In genomic region chr17:82097919-82098168, GRCh38 we compare ENCODE assay signal across 8 cellular contexts. TPM values are rescaled to one million over a fixed set of nuclear protein-coding genes. Genes with fewer than 3 reads are reported as not detected.
A peak's percentile ranks its signal among the peaks of the same experiment; 100 is the strongest.
DNase-seq lines count a peak whose midpoint lies in the region; ATAC-seq and TF ChIP-seq lines count a peak whose summit lies in the region.

No MANE protein-coding gene starts in this region.

- peak overlapping the region; percentile 97 for H3K9ac ChIP-seq in SK-N-MC (ENCODE audit: insufficient read length)

- peaks cover 58% of the 10 kb centered on the region for H3K36me3 Mint-ChIP-seq in activated T-cell treated with anti-CD3 and anti-CD28 coated beads, Interleukin-2, amount 50 U/mL, for 24 hours (ENCODE audit: low read depth)
- H3K36me3 Mint-ChIP-seq in stimulated activated memory B cell treated with anti-CD40 and anti-IgM and Interleukin-4, amounts not matched to agents 10 μg/mL and 1 μg/mL and 100 μg/mL, for 72 hours, result peaks cover 5% of the 10 kb centered on the region

- H3K4me3 Mint-ChIP-seq in activated T-cell treated with anti-CD3 and anti-CD28 coated beads, Interleukin-2, amount 50 U/mL, for 24 hours, result peak overlapping the region; percentile 75
- peak overlapping the region; percentile 83 for H3K4me3 Mint-ChIP-seq in stimulated activated memory B cell treated with anti-CD40 and anti-IgM and Interleukin-4, amounts not matched to agents 10 μg/mL and 1 μg/mL and 100 μg/mL, for 72 hours

- TF ChIP-seq CTCF in gastroesophageal sphincter (IDR thresholded peaks at IDR 0.05), result no peak

- peaks cover 29% of the 10 kb centered on the region for H3K4me1 Mint-ChIP-seq in activated T-cell treated with anti-CD3 and anti-CD28 coated beads, Interleukin-2, amount 50 U/mL, for 24 hours (ENCODE audit: low read depth)
- peaks cover 28% of the 10 kb centered on the region for H3K4me1 Mint-ChIP-seq in stimulated activated memory B cell treated with anti-CD40 and anti-IgM and Interleukin-4, amounts not matched to agents 10 μg/mL and 1 μg/mL and 100 μg/mL, for 72 hours

- H3K27ac Mint-ChIP-seq in activated T-cell treated with anti-CD3 and anti-CD28 coated beads, Interleukin-2, amount 50 U/mL, for 24 hours, result peak overlapping the region; percentile 81
- peak overlapping the region; percentile 63 for H3K27ac Mint-ChIP-seq in stimulated activated memory B cell treated with anti-CD40 and anti-IgM and Interleukin-4, amounts not matched to agents 10 μg/mL and 1 μg/mL and 100 μg/mL, for 72 hours

- no peaks in the 10 kb centered on the region for H3K27me3 ChIP-seq in gastroesophageal sphincter

- no peaks in the 10 kb centered on the region for H3K27me3 Mint-ChIP-seq in activated T-cell treated with anti-CD3 and anti-CD28 coated beads, Interleukin-2, amount 50 U/mL, for 24 hours
- H3K27me3 Mint-ChIP-seq in stimulated activated memory B cell treated with anti-CD40 and anti-IgM and Interleukin-4, amounts not matched to agents 10 μg/mL and 1 μg/mL and 100 μg/mL, for 72 hours, result no peaks in the 10 kb centered on the region

- H3K9me3 ChIP-seq in SK-N-MC (ENCODE audit: low read depth, low read length) (no peaks in the 10 kb centered on the region), gastroesophageal sphincter (no peaks in the 10 kb centered on the region)

- DNase-seq in activated T-cell treated with anti-CD3 and anti-CD28 coated beads, Interleukin-2, amount 50 U/mL, for 24 hours, result no peak
- no peak for DNase-seq in activated T-cell treated with anti-CD3 and anti-CD28 coated beads, Interleukin-2, amount 50 U/mL, for 48 hours
- DNase-seq in SK-N-MC (ENCODE audit: low read depth, low spot score) (no peak), NAMALWA (ENCODE audit: low spot score) (no peak), NCI-H1930 (lab: John Stamatoyannopoulos, UW) (no peak), GM19238 (ENCODE audit: insufficient read length, low spot score) (no peak)

- ATAC-seq in gastroesophageal sphincter, result no peak
- ATAC-seq in stimulated activated memory B cell treated with anti-CD40 and anti-IgM and Interleukin-4, amounts not matched to agents 10 μg/mL and 1 μg/mL and 100 μg/mL, for 72 hours, result peak; percentile 46

- no peaks in the 10 kb centered on the region for H3K9me3 Mint-ChIP-seq in activated T-cell treated with anti-CD3 and anti-CD28 coated beads, Interleukin-2, amount 50 U/mL, for 24 hours
- no peaks in the 10 kb centered on the region for H3K9me3 Mint-ChIP-seq in stimulated activated memory B cell treated with anti-CD40 and anti-IgM and Interleukin-4, amounts not matched to agents 10 μg/mL and 1 μg/mL and 100 μg/mL, for 72 hours

- H3K27ac ChIP-seq in SK-N-MC (peak overlapping the region; percentile 92), gastroesophageal sphincter (peak overlapping the region; percentile 80 to 98 (median 95))

- peaks cover 31% of the 10 kb centered on the region for H3K36me3 ChIP-seq in SK-N-MC (ENCODE audit: insufficient read depth, low read length)
- H3K36me3 ChIP-seq in gastroesophageal sphincter, result peaks cover 0 to 34% of the 10 kb centered on the region in 2 donors

- no CpG with 5 or more reads among the region's 36 CpGs for WGBS in gastroesophageal sphincter (ENCODE audit: low coverage in 1 of 2), 2 donors

- peaks cover 0 to 62% (median 21%) of the 10 kb centered on the region in 3 donors for H3K4me1 ChIP-seq in gastroesophageal sphincter

- TF ChIP-seq POLR2A in gastroesophageal sphincter (IDR thresholded peaks at IDR 0.05), result no peak

- H3K4me3 ChIP-seq in SK-N-MC (peak overlapping the region; percentile 91), gastroesophageal sphincter (peak overlapping the region; percentile 53 to 95)

- no peak for TF ChIP-seq EP300 in gastroesophageal sphincter (IDR thresholded peaks at IDR 0.05)

RNA-seq across cellular contexts. Expression of gene FASN, which starts 0.2 kb away (rescaled TPM):
- total RNA-seq in gastroesophageal sphincter, result 10 to 100 TPM; 22.6 to 52.8 (median 48.3) TPM

RNA-seq across cellular contexts. Expression of gene DUS1L, which starts 32.2 kb away (rescaled TPM):
- total RNA-seq in gastroesophageal sphincter, result 10 to 100 TPM; 35.8 to 62.8 (median 52.9) TPM

RNA-seq across cellular contexts. Expression of gene GPS1, which starts 46.1 kb away (rescaled TPM):
- 100 to 1,000 TPM in 1 of 4 donors, 10 to 100 TPM in 3; 69.3 to 103 (median 77.2) TPM for total RNA-seq in gastroesophageal sphincter

RNA-seq across cellular contexts. Expression of gene RFNG, which starts 46.2 kb away (rescaled TPM):
- total RNA-seq in gastroesophageal sphincter, result 10 to 100 TPM; 28.8 to 48.2 (median 34.3) TPM
